ENCODE assay signal across 1 cellular context in genomic region chr2:26769501-26769850, GRCh38.
TF ChIP-seq lines count a peak whose summit lies in the region.

No MANE protein-coding gene starts in this region.

TF ChIP-seq in GM23338, 12 proteins besides CTCF, POLR2A, EP300 and RAD21:
- TF ChIP-seq, protein P1, sequence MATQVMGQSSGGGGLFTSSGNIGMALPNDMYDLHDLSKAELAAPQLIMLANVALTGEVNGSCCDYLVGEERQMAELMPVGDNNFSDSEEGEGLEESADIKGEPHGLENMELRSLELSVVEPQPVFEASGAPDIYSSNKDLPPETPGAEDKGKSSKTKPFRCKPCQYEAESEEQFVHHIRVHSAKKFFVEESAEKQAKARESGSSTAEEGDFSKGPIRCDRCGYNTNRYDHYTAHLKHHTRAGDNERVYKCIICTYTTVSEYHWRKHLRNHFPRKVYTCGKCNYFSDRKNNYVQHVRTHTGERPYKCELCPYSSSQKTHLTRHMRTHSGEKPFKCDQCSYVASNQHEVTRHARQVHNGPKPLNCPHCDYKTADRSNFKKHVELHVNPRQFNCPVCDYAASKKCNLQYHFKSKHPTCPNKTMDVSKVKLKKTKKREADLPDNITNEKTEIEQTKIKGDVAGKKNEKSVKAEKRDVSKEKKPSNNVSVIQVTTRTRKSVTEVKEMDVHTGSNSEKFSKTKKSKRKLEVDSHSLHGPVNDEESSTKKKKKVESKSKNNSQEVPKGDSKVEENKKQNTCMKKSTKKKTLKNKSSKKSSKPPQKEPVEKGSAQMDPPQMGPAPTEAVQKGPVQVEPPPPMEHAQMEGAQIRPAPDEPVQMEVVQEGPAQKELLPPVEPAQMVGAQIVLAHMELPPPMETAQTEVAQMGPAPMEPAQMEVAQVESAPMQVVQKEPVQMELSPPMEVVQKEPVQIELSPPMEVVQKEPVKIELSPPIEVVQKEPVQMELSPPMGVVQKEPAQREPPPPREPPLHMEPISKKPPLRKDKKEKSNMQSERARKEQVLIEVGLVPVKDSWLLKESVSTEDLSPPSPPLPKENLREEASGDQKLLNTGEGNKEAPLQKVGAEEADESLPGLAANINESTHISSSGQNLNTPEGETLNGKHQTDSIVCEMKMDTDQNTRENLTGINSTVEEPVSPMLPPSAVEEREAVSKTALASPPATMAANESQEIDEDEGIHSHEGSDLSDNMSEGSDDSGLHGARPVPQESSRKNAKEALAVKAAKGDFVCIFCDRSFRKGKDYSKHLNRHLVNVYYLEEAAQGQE (IDR thresholded peaks at IDR 0.05; ENCODE audit: unreplicated experiment), result no peak
- TF ChIP-seq CREB1 (CRISPR knock-in tag; IDR thresholded peaks at IDR 0.05; ENCODE audit: low read depth) (no peak), ZNF331 (CRISPR knock-in tag; IDR thresholded peaks at IDR 0.05; ENCODE audit: low read depth) (no peak), STAT1 (IDR thresholded peaks at IDR 0.05; ENCODE audit: unreplicated experiment) (no peak), ZNF114 (CRISPR knock-in tag; IDR thresholded peaks at IDR 0.05) (no peak), ZNF462 (CRISPR knock-in tag; IDR thresholded peaks at IDR 0.05) (no peak), EZH2phosphoT487 (IDR thresholded peaks at IDR 0.05; ENCODE audit: unreplicated experiment) (no peak), JUNB (IDR thresholded peaks at IDR 0.05; ENCODE audit: unreplicated experiment) (no peak), EZH2 (IDR thresholded peaks at IDR 0.05; ENCODE audit: low read depth, unreplicated experiment) (no peak), NANOG (IDR thresholded peaks at IDR 0.05; ENCODE audit: borderline replicate concordance) (no peak), POLR2AphosphoS5 (IDR thresholded peaks at IDR 0.05; ENCODE audit: low read depth) (no peak)
- TF ChIP-seq, protein P2, sequence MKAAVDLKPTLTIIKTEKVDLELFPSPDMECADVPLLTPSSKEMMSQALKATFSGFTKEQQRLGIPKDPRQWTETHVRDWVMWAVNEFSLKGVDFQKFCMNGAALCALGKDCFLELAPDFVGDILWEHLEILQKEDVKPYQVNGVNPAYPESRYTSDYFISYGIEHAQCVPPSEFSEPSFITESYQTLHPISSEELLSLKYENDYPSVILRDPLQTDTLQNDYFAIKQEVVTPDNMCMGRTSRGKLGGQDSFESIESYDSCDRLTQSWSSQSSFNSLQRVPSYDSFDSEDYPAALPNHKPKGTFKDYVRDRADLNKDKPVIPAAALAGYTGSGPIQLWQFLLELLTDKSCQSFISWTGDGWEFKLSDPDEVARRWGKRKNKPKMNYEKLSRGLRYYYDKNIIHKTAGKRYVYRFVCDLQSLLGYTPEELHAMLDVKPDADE (IDR thresholded peaks at IDR 0.05), result no peak
